21 cellular contexts compared by ENCODE assay signal in the genomic region with DNA sequence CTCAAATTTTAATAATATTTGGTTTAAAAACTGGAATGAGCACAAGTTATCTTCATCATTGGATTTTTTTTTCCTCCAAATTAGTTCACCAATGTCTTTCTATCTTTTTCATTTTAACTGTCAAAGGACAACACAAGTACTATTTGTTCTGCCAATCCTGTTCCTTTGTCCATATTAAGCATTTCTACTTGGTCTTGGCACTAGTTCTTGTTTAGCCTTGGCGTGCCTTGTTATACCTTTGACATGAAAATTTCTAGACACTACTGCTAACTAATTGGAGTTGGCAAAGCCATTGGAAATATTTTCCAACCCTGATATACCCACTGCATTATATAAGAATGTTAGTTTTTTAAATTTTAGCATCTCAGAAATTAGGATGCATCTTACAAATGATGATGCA.
"Had no signal": no experiment of that assay in that cellular context is flagged by ENCODE, and none has a peak within 500 bp of the region (broad histone marks: within the 10 kb centered on the region; RNA-seq: fewer than 3 reads in every experiment).

No MANE protein-coding gene starts in this region.

- DNase-seq: activated B cell treated with CpG ODN at 0.5 μM for 24 hours; activated CD4-positive, alpha-beta T cell treated with anti-CD3 and anti-CD28 coated beads for 48 hours; activated CD4-positive, alpha-beta T cell treated with anti-CD3 and anti-CD28 coated beads, Interleukin-2, amount 50 U/mL, for 1 hour; activated CD4-positive, alpha-beta T cell treated with anti-CD3 and anti-CD28 coated beads, Interleukin-2, amount 50 U/mL, for 48 hours; activated CD8-positive, alpha-beta memory T cell treated with anti-CD3 and anti-CD28 coated beads for 24 hours; activated CD8-positive, alpha-beta T cell treated with anti-CD3 and anti-CD28 coated beads for 36 hours; activated effector memory CD4-positive, alpha-beta T cell treated with anti-CD3 and anti-CD28 coated beads, Interleukin-2, amount 50 U/mL, for 16 hours; activated naive CD4-positive, alpha-beta T cell treated with anti-CD3 and anti-CD28 coated beads for 36 hours; activated naive CD8-positive, alpha-beta T cell treated with anti-CD3 and anti-CD28 coated beads for 36 hours; activated naive CD8-positive, alpha-beta T cell treated with anti-CD3 and anti-CD28 coated beads, Interleukin-2, amount 50 U/mL, for 24 hours; activated T-cell treated with anti-CD3 and anti-CD28 coated beads, Interleukin-2, amount 50 U/mL, for 4 hours; brain microvascular endothelial cell; dorsolateral prefrontal cortex; effector memory CD4-positive, alpha-beta T cell; endodermal cell; foreskin keratinocyte; gastrocnemius medialis; heart right ventricle; T-cell; T1000; WERI-Rb-1 had no signal
